Comparison of ENCODE assay signal across 7 cellular contexts in the genomic region with DNA sequence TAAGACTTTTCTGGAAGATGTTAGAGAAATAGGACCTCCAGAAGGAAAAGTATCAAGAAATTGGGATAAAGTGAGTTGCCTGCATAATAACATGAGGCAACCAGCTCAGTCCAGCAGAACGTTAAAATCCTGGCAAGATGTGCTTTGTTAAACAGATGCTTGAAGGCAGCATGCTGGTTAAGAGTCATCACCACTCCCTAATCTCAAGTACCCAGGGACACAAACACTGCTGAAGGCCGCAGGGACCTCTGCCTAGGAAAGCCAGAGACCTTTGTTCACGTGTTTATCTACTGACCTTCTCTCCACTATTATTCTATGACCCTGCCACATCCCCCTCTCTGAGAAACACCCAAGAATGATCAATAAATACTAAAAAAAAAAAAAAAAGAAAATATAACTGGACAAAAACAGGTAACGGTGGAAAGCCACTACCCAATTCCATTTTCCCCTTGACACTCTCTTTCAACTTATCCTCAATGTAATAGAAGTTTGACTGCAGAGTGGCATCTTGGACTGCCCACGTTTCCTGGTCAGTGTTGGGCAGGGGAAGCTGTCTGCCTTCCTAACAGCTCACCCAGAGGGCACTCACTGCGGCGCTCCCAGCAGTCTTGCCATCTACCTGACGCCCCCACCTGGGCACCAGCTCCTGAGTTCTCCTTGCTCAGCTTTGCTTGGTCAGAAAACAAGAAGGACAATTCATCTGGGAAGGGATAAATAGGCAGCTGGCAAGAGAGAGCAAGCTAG. TPM values are rescaled to one million over a fixed set of nuclear protein-coding genes. Genes with fewer than 3 reads are reported as not detected.
"Had no signal": no experiment of that assay in that cellular context is flagged by ENCODE, and none has a peak within 500 bp of the region (broad histone marks: within the 10 kb centered on the region; RNA-seq: fewer than 3 reads in every experiment).

TSS of gene NANOGP8 (minus strand) at position 120 of the 744 bp plus-strand sequence. CDS start 185 bp downstream, outside the sequence.

RNA-seq across cellular contexts. Expression of gene NANOGP8, which starts in this region (rescaled TPM):
- total RNA-seq: NCI-H460, OCI-LY7, PC-9, Right ventricle myocardium inferior, RPMI7951, SJSA1 had no signal
- polyA plus RNA-seq: SK-N-SH had no signal
